In the genomic region with DNA sequence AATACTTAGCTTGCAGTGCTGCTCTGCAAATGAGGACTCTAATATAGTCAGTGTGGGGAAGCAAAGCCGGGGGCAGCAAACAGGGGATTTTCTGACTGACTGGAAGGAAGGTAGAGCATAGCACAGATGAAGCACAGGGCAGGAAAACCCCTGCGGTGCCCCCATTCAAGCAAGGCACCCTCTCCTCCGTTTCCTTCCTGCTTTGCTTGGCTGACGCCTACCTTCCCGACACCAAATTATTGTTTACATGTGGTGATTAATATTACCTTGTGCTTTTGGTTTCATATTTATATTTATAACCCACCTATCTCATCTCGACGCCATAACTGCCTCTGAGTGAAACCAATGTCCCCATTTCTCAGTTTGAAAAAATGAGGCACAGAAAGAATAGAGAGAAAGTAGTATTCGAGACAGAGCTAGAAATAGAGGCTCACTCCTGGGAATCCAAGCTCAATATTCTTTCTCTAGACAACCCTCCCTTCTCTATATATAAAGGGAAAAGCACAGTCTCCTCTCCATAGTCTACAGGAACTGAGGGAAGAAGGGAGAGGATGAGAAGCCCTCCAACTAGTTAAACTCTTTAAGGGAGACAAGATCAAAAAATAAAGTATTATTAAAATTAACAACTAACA, we compare ENCODE assay signal across 7 cellular contexts. TPM values are rescaled to one million over a fixed set of nuclear protein-coding genes. Genes with fewer than 3 reads are reported as not detected.
DNase-seq lines count a peak whose midpoint lies in the region; ATAC-seq and TF ChIP-seq lines count a peak whose summit lies in the region.

No MANE protein-coding gene starts in this region.

- no peak for TF ChIP-seq CTCF in spleen (IDR thresholded peaks at IDR 0.05 in 8 of 11, conservative IDR thresholded peaks at IDR 0.05 in 3 of 11)

- DNase-seq in activated T-helper 1 cell treated with Interleukin-2 at 50 U/mL for 16 hours (ENCODE audit: low read depth) (peak; percentile 44), spleen (peak; percentile 86), HT-29 (ENCODE audit: low spot score) (no peak), A172 (ENCODE audit: low spot score) (no peak), NCI-H774 (lab: John Stamatoyannopoulos, UW) (no peak)

- H3K4me3 ChIP-seq in spleen: peak overlapping the region in 1 of 8 donors; percentile 25

- H3K9me3 ChIP-seq in spleen: no peaks in the 10 kb centered on the region

- no peaks in the 10 kb centered on the region for H3K27me3 ChIP-seq in spleen (replicated peaks in 1 of 7)

- peaks cover 0 to 92% (median 36%) of the 10 kb centered on the region in 6 donors for H3K36me3 ChIP-seq in spleen

- ATAC-seq in GM21390 (IDR thresholded peaks at IDR 0.05; ENCODE audit: unreplicated experiment) (peak; percentile 73), HG03565 (IDR thresholded peaks at IDR 0.05; ENCODE audit: unreplicated experiment) (peak; percentile 77)

- WGBS in spleen, 5 donors: 16 to 32% (median 28%) methylated on average over 8 of the region's 8 CpGs

- H3K27ac ChIP-seq in spleen: peak overlapping the region; percentile 60 to 82 (median 69)

- intact Hi-C loops in spleen (cut with DNase I; ENCODE audit: low total_unique reads): no loop called here

- TF ChIP-seq POLR2A in spleen (IDR thresholded peaks at IDR 0.05): no peak

- peaks cover 10 to 98% (median 59%) of the 10 kb centered on the region in 6 donors for H3K4me1 ChIP-seq in spleen

RNA-seq across cellular contexts. Expression of gene PIK3C2B, which starts 41.3 kb away (rescaled TPM):
- total RNA-seq in spleen: 10 to 100 TPM; 45.8 to 72.2 (median 66.5) TPM
- polyA plus RNA-seq in spleen: 10 to 100 TPM in 2 of 3 donors, 1 to 10 TPM in 1; 9.5 to 22.4 (median 10.8) TPM
- 55.3 and 55.4 TPM in 2 replicates for total RNA-seq in HT-29 (2014; rRNA removed; shearing (Covaris generic))
- 2.0 and 2.5 TPM in 2 replicates for total RNA-seq in A172 (2014; rRNA removed; shearing (Covaris generic))

RNA-seq across cellular contexts. Expression of gene PPP1R15B, which starts 41.6 kb away (rescaled TPM):
- 10 to 100 TPM; 46.3 to 73.1 (median 63.8) TPM for total RNA-seq in spleen
- polyA plus RNA-seq in spleen: 10 to 100 TPM; 10.8 to 17.2 (median 12.5) TPM
- total RNA-seq in HT-29 (2014; rRNA removed; shearing (Covaris generic)): 32.6 and 40.7 TPM in 2 replicates
- total RNA-seq in A172 (2014; rRNA removed; shearing (Covaris generic)): 27.8 and 34.5 TPM in 2 replicates

Comparison
In these comparisons a context has a peak if more than half of its experiments do, and no peak if none do; other contexts are left out.
1. DNase-seq: peak in activated T-helper 1 cell treated with Interleukin-2 at 50 U/mL for 16 hours (single experiment) and spleen (single experiment); none in HT-29 (single experiment), A172 (single experiment) and NCI-H774 (single experiment).
2. RNA of gene PIK3C2B, which starts 41.3 kb away (total RNA-seq): 45.8 to 72.2 TPM in spleen and 55.3 to 55.4 TPM in HT-29; 2.0 to 2.5 TPM in A172; every median in the first group is over 10 times any median in the second.